ENCODE assay signal across 1 cellular context in genomic region chr22:38802671-38803121, GRCh38.
TF ChIP-seq lines count a peak whose summit lies in the region.

No MANE protein-coding gene starts in this region.

TF ChIP-seq in IMR-90, 13 proteins besides CTCF, POLR2A, EP300 and RAD21 (continued from another document):
- TF ChIP-seq MAZ (IDR thresholded peaks at IDR 0.05; ENCODE audit: borderline replicate concordance, low read depth, low read length) (peak; percentile 53; the same call in 1 of the 2 replicates), RFX5 (IDR thresholded peaks at IDR 0.05; ENCODE audit: low read depth, low read length) (no peak)
TF ChIP-seq in IMR-90: peak in this region for 6.
